In genomic region chr17:83118071-83118841, GRCh38 we compare ENCODE assay signal across 1 cellular context.
TF ChIP-seq lines count a peak whose summit lies in the region.

No MANE protein-coding gene starts in this region.

TF ChIP-seq in H1, 55 proteins besides CTCF, POLR2A, EP300 and RAD21 (continued from another document):
- TF ChIP-seq HDAC2 (IDR thresholded peaks at IDR 0.05; ENCODE audit: borderline replicate concordance in 1 of 2, low read depth in 2 of 2, low read length in 2 of 2) (no peak), YY1 (IDR thresholded peaks at IDR 0.05; ENCODE audit: low read depth, low read length) (no peak), CTBP2 (IDR thresholded peaks at IDR 0.05; ENCODE audit: borderline replicate concordance, insufficient read depth, insufficient read length, low read length) (no peak), GTF2F1 (IDR thresholded peaks at IDR 0.05; ENCODE audit: borderline replicate concordance, low read depth, low read length) (no peak), TBP (IDR thresholded peaks at IDR 0.05; ENCODE audit: low read depth, low read length) (no peak), ZNF274 (IDR thresholded peaks at IDR 0.05; ENCODE audit: borderline replicate concordance, extremely low read depth, low read length) (no peak), E2F6 (IDR thresholded peaks at IDR 0.05) (no peak), ATF2 (IDR thresholded peaks at IDR 0.05; ENCODE audit: low read length) (no peak), NRF1 (IDR thresholded peaks at IDR 0.05; ENCODE audit: low read depth, low read length) (no peak), JUND (IDR thresholded peaks at IDR 0.05; ENCODE audit: low read length) (no peak), POLR2AphosphoS5 (IDR thresholded peaks at IDR 0.05; ENCODE audit: low read depth, low read length) (no peak), TCF12 (IDR thresholded peaks at IDR 0.05; ENCODE audit: low read depth, low read length) (no peak), SAP30 (IDR thresholded peaks at IDR 0.05; ENCODE audit: insufficient read depth, insufficient replicate concordance, low read length) (no peak)
